Comparison of ENCODE assay signal across 19 cellular contexts in genomic region chr13:73973156-73973555, GRCh38.
"Had no signal": no experiment of that assay in that cellular context is flagged by ENCODE, and none has a peak within 500 bp of the region (broad histone marks: within the 10 kb centered on the region; RNA-seq: fewer than 3 reads in every experiment).

No MANE protein-coding gene starts in this region.

- H2AFZ ChIP-seq: neural progenitor cell had no signal

- H3K4me1 ChIP-seq: neural progenitor cell had no signal

- DNase-seq: activated CD4-positive, alpha-beta T cell treated with anti-CD3 and anti-CD28 coated beads for 1 hour; activated CD4-positive, alpha-beta T cell treated with anti-CD3 and anti-CD28 coated beads, Interleukin-2, amount 50 U/mL, for 4 hours; activated gamma-delta T cell; activated naive CD8-positive, alpha-beta T cell treated with anti-CD3 and anti-CD28 coated beads, Interleukin-2, amount 10 ng/mL, durations not matched to agents 7 days and 5 days; activated T-cell treated with anti-CD3 and anti-CD28 coated beads, Interleukin-2, amount 50 U/mL, for 72 hours; amygdala; foreskin fibroblast; hippocampal formation; islet precursor cell; left colon; stimulated activated naive CD8-positive, alpha-beta T cell treated with anti-CD3 and anti-CD28 coated beads, Interleukin-15, Interleukin-2, amounts not matched to agents 100 U/mL and 50 U/mL, for 24 hours; substantia nigra; tibial artery had no signal

- H3K9me3 Mint-ChIP-seq: T-helper 1 cell treated with Interleukin-12 subunit alpha and Interleukin-12 subunit beta and Interleukin-4 antibody, amounts not matched to agents 30 μg/mL and 1 μg/mL, for 36 hours had no signal

- H3K27me3 ChIP-seq: cardiac muscle cell, neural progenitor cell, tibial artery had no signal

- H3K4me3 Mint-ChIP-seq: activated naive CD8-positive, alpha-beta T cell treated with anti-CD3 and anti-CD28 coated beads, Interleukin-2, amount 10 ng/mL, durations not matched to agents 7 days and 5 days; mesothelial cell of epicardium; neural progenitor cell; T-helper 1 cell treated with Interleukin-12 subunit alpha and Interleukin-12 subunit beta and Interleukin-4 antibody, amounts not matched to agents 30 μg/mL and 1 μg/mL, for 36 hours had no signal

- ATAC-seq: activated T-cell treated with anti-CD3 and anti-CD28 coated beads, Interleukin-2, amount 50 U/mL, for 72 hours; left colon; stimulated activated naive CD8-positive, alpha-beta T cell treated with anti-CD3 and anti-CD28 coated beads, Interleukin-15, Interleukin-2, amounts not matched to agents 100 U/mL and 50 U/mL, for 24 hours had no signal

- H3K27ac ChIP-seq: cardiac muscle cell, neural progenitor cell had no signal

- H3K27ac Mint-ChIP-seq: activated naive CD8-positive, alpha-beta T cell treated with anti-CD3 and anti-CD28 coated beads, Interleukin-2, amount 10 ng/mL, durations not matched to agents 7 days and 5 days; activated T-cell treated with anti-CD3 and anti-CD28 coated beads, Interleukin-2, amount 50 U/mL, for 72 hours; mesothelial cell of epicardium; neural progenitor cell; progenitor cell of endocrine pancreas; T-helper 1 cell treated with Interleukin-12 subunit alpha and Interleukin-12 subunit beta and Interleukin-4 antibody, amounts not matched to agents 30 μg/mL and 1 μg/mL, for 36 hours had no signal

- H3K4me1 Mint-ChIP-seq: neural progenitor cell had no signal

- H3K36me3 ChIP-seq: cardiac muscle cell, neural progenitor cell, tibial artery had no signal

- H3K27me3 Mint-ChIP-seq: activated naive CD8-positive, alpha-beta T cell treated with anti-CD3 and anti-CD28 coated beads, Interleukin-2, amount 10 ng/mL, durations not matched to agents 7 days and 5 days; progenitor cell of endocrine pancreas had no signal

- H3K4me3 ChIP-seq: cardiac muscle cell, lung, neural progenitor cell, tibial artery had no signal

- H3K9ac ChIP-seq: neural progenitor cell had no signal

- H3K9me3 ChIP-seq: tibial artery had no signal

- H3K4me2 ChIP-seq: neural progenitor cell had no signal
